7 cellular contexts compared by ENCODE assay signal in the genomic region with DNA sequence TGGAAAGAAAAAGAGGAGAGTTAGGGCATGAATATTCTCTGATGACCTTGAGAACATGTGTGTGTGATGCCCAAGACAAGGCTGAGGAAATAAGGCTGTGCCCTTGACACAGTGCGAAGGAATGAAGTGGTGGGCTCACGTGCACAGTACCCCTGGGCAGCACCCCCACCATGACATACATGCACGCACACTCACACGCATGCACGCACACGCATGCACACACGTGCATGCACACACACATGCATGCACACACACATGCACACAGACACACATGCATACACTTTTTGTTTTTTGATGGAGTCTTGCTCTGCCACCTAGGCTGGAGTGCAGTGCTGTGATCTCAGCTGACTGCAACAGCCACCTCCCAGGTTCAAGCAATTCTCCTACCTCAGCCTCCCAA.
"Had no signal": no experiment of that assay in that cellular context is flagged by ENCODE, and none has a peak within 500 bp of the region (broad histone marks: within the 10 kb centered on the region; RNA-seq: fewer than 3 reads in every experiment).

No MANE protein-coding gene starts in this region.

- FAIRE-seq: K562 had no signal

- DNase-seq: IMR-90, KBM-7, KG1 had no signal

- H3K27ac ChIP-seq: HL-60, KMS-11 had no signal

- H3K27ac Mint-ChIP-seq: IgD-negative memory B cell had no signal

- H3K27me3 Mint-ChIP-seq: IgD-negative memory B cell had no signal

- H3K9ac ChIP-seq: KMS-11 had no signal

- H3K4me2 ChIP-seq: KMS-11 had no signal

- H3K4me3 Mint-ChIP-seq: IgD-negative memory B cell had no signal

- H3K4me1 Mint-ChIP-seq: IgD-negative memory B cell had no signal

- H3K4me3 ChIP-seq: K562 had no signal
